In the genomic region with DNA sequence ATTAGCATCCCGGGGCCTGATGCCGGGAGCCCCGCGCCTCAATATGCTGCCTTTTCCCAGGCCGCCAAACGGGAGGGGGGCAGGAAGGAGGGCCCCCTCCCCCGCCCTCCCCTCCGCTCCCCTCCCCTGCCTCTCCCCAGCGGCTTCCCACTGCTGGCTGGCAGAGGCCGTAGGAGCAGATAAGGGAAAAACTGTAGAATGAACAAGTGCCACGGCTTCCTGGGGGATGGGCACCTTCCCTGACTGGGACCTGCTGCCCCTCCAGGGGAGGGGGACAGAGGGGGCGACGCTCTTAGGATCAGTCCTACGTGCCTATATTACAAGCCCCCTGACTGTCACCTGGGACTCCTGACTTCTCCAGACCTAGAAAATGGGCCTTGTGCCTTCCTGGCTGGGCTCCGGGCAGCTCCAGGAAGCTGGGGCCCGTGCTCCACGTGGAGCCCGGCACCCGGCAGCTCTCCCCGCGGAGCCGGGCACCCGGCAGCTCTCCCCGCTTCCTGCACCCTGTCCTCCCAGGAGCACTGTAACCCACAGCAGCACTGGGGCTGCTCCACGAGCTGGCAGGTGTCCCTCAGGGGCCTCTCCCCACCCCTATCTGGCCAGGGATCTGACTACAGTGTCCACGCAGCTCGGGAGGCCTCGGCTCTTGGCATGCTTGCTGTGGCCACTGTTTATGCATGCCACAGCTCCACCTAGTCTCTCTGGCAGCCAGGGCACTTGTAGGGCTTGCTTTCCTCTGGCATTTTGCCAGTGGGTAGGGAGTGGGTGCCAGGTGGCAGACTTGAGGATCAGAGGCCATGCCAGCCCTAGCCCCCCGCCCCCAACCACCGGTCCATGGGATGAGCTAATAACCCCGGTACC, we compare ENCODE assay signal across 9 cellular contexts. TPM values are rescaled to one million over a fixed set of nuclear protein-coding genes. Genes with fewer than 3 reads are reported as not detected.
A peak's percentile ranks its signal among the peaks of the same experiment; 100 is the strongest.
DNase-seq lines count a peak whose midpoint lies in the region; ATAC-seq and TF ChIP-seq lines count a peak whose summit lies in the region.
"Had no signal": no experiment of that assay in that cellular context is flagged by ENCODE, and none has a peak within 500 bp of the region (broad histone marks: within the 10 kb centered on the region; RNA-seq: fewer than 3 reads in every experiment).

No MANE protein-coding gene starts in this region.

- peak overlapping the region; percentile 41 for H3K27ac ChIP-seq in lower lobe of right lung

- peak; percentile 54 for DNase-seq in Ammon's horn (ENCODE audit: low spot score)
- DNase-seq in GF-D8 (lab: John Stamatoyannopoulos, UW), result peak; percentile 2
- no peak for DNase-seq in activated T-cell treated with anti-CD3 and anti-CD28 coated beads, Interleukin-2, amount 50 U/mL, for 72 hours
- DNase-seq in lower lobe of right lung, result no peak
- DNase-seq in KBM-7, result no peak
- no peak for DNase-seq in NCI-H226
- no peak for DNase-seq in SKM-1 treated with dmso at 0.1 percent for 144 hours (lab: John Stamatoyannopoulos, UW; ENCODE audit: unreplicated experiment)
- DNase-seq in iPS-NIHi7 (ENCODE audit: extremely low spot score), result no peak

- peak overlapping the region; percentile 51 for H3K4me3 ChIP-seq in lower lobe of right lung

- ATAC-seq in activated T-cell treated with anti-CD3 and anti-CD28 coated beads, Interleukin-2, amount 50 U/mL, for 72 hours (replicated peaks in 1 of 2), result no peak
- ATAC-seq in lower lobe of right lung, result peak; percentile 19 to 42

- no peaks in the 10 kb centered on the region for H3K36me3 ChIP-seq in lower lobe of right lung

- no peaks in the 10 kb centered on the region for H3K27me3 Mint-ChIP-seq in activated T-cell treated with anti-CD3 and anti-CD28 coated beads, Interleukin-2, amount 50 U/mL, for 72 hours (ENCODE audit: low read depth)

- H3K36me3 Mint-ChIP-seq in activated T-cell treated with anti-CD3 and anti-CD28 coated beads, Interleukin-2, amount 50 U/mL, for 72 hours (ENCODE audit: insufficient read depth in 2 of 2), result no peaks in the 10 kb centered on the region
- H3K36me3 Mint-ChIP-seq: activated naive CD8-positive, alpha-beta T cell treated with anti-CD3 and anti-CD28 coated beads, Interleukin-2, amount 10 ng/mL, durations not matched to agents 7 days and 5 days had no signal

- in situ Hi-C loops in KBM-7 (cut with MboI; ENCODE audit: low pct_unique_long_range_greater_than_20kb, low sequenced_read_pairs), result no loop called here

- intact Hi-C loops in lower lobe of right lung (cut with DNase I), result no loop called here

- H3K27me3 ChIP-seq in lower lobe of right lung (ENCODE audit: low read depth), result peaks cover 59% of the 10 kb centered on the region

- peaks cover 64% of the 10 kb centered on the region for H3K4me1 ChIP-seq in lower lobe of right lung

- peaks cover 16% of the 10 kb centered on the region for H3K4me1 Mint-ChIP-seq in activated T-cell treated with anti-CD3 and anti-CD28 coated beads, Interleukin-2, amount 50 U/mL, for 72 hours (ENCODE audit: low read depth)

- peak overlapping the region; percentile 64 to 73 for H3K4me3 Mint-ChIP-seq in activated T-cell treated with anti-CD3 and anti-CD28 coated beads, Interleukin-2, amount 50 U/mL, for 72 hours

- no peaks in the 10 kb centered on the region for H3K9me3 Mint-ChIP-seq in activated T-cell treated with anti-CD3 and anti-CD28 coated beads, Interleukin-2, amount 50 U/mL, for 72 hours
- H3K9me3 Mint-ChIP-seq: activated naive CD8-positive, alpha-beta T cell treated with anti-CD3 and anti-CD28 coated beads, Interleukin-2, amount 10 ng/mL, durations not matched to agents 7 days and 5 days had no signal

- no peak overlapping the region for H3K27ac Mint-ChIP-seq in activated T-cell treated with anti-CD3 and anti-CD28 coated beads, Interleukin-2, amount 50 U/mL, for 72 hours
- H3K27ac Mint-ChIP-seq: activated naive CD8-positive, alpha-beta T cell treated with anti-CD3 and anti-CD28 coated beads, Interleukin-2, amount 10 ng/mL, durations not matched to agents 7 days and 5 days had no signal

- no peaks in the 10 kb centered on the region for H3K9me3 ChIP-seq in lower lobe of right lung

- no peak for TF ChIP-seq CTCF in lower lobe of right lung (IDR thresholded peaks at IDR 0.05)

RNA-seq across cellular contexts. Expression of a gene that starts 0.7 kb away (rescaled TPM):
- under 1 TPM in 1 of 2 donors, not detected in 1; 0.49 TPM for total RNA-seq in activated T-cell treated with anti-CD3 and anti-CD28 coated beads, Interleukin-2, amount 50 U/mL, for 72 hours
- total RNA-seq in lower lobe of right lung, result 1.5 TPM
- total RNA-seq: activated naive CD8-positive, alpha-beta T cell treated with anti-CD3 and anti-CD28 coated beads, Interleukin-2, amount 10 ng/mL, durations not matched to agents 7 days and 5 days had no signal

RNA-seq across cellular contexts. Expression of a gene that starts 4.3 kb away (rescaled TPM):
- total RNA-seq in activated T-cell treated with anti-CD3 and anti-CD28 coated beads, Interleukin-2, amount 50 U/mL, for 72 hours, result 10 to 100 TPM; 44.6 to 49.7 TPM
- 39.2 TPM for total RNA-seq in lower lobe of right lung

RNA-seq across cellular contexts. Expression of a gene that starts 25.4 kb away (rescaled TPM):
- total RNA-seq in activated T-cell treated with anti-CD3 and anti-CD28 coated beads, Interleukin-2, amount 50 U/mL, for 72 hours, result 100 to 1,000 TPM; 141 to 175 TPM
- 152 TPM for total RNA-seq in lower lobe of right lung

RNA-seq across cellular contexts. Expression of a gene that starts 54.6 kb away (rescaled TPM):
- 10 to 100 TPM; 13.9 to 26.3 TPM for total RNA-seq in activated T-cell treated with anti-CD3 and anti-CD28 coated beads, Interleukin-2, amount 50 U/mL, for 72 hours
- 3.8 TPM for total RNA-seq in lower lobe of right lung

RNA-seq across cellular contexts. Expression of a gene that starts 55.8 kb away (rescaled TPM):
- 10 to 100 TPM; 34.8 to 39.2 TPM for total RNA-seq in activated T-cell treated with anti-CD3 and anti-CD28 coated beads, Interleukin-2, amount 50 U/mL, for 72 hours
- total RNA-seq in lower lobe of right lung, result 26.3 TPM

Comparison
In these comparisons a context has a peak if more than half of its experiments do, and no peak if none do; other contexts are left out.
1. DNase-seq: peak in Ammon's horn (single experiment) and GF-D8 (single experiment); none in activated T-cell treated with anti-CD3 and anti-CD28 coated beads, Interleukin-2, amount 50 U/mL, for 72 hours (0 of 2), lower lobe of right lung (single experiment), KBM-7 (single experiment), NCI-H226 (single experiment), SKM-1 treated with dmso at 0.1 percent for 144 hours (single experiment) and iPS-NIHi7 (single experiment).
2. ATAC-seq: peak in lower lobe of right lung (2 of 2); none in activated T-cell treated with anti-CD3 and anti-CD28 coated beads, Interleukin-2, amount 50 U/mL, for 72 hours (0 of 2).